8 cellular contexts compared by ENCODE assay signal in genomic region chr13:48412881-48413351, GRCh38. TPM values are rescaled to one million over a fixed set of nuclear protein-coding genes. Genes with fewer than 3 reads are reported as not detected.
DNase-seq lines count a peak whose midpoint lies in the region; ATAC-seq, FAIRE-seq and TF ChIP-seq lines count a peak whose summit lies in the region.

Gene LPAR6 (minus strand): TSS chr13:48413113. CDS start chr13:48412423, 690 bp downstream.

- H3K4me1 ChIP-seq in endothelial cell of umbilical vein (ENCODE audit: control insufficient read depth, extremely low read depth, insufficient read depth, low read length) = peaks cover 17% of the 10 kb centered on the region

- peak within 1 kb of the TSS; percentile 100 for H3K4me2 ChIP-seq in endothelial cell of umbilical vein (ENCODE audit: insufficient read depth, low read length)

- POLR2A ChIA-PET in endothelial cell of umbilical vein (lab: Charles Lee) = interaction anchor here (0.7 to 0.8 kb wide), 2 partner anchors 24 to 167 kb away, joined by 3 read pairs; no protein-coding TSS in a partner anchor

- BruUV-seq in endothelial cell of umbilical vein (replicated peaks; lab: Mats Ljungman, UMichigan) = no TSS peak

- peaks cover 22% of the 10 kb centered on the region for H3K4me1 Mint-ChIP-seq in type B pancreatic cell (ENCODE audit: unreplicated experiment)

- dilution Hi-C loops in endothelial cell of umbilical vein (cut with MboI; ENCODE audit: extremely low pct_ligation_motif_present, low sequenced_read_pairs) = no loop called here

- peaks cover 23% of the 10 kb centered on the region for H3K36me3 Mint-ChIP-seq in type B pancreatic cell

- peak within 1 kb of the TSS; percentile 86 for H2AFZ ChIP-seq in endothelial cell of umbilical vein (ENCODE audit: low read depth, low read length)

- peak within 1 kb of the TSS; percentile 88 for H3K27ac Mint-ChIP-seq in type B pancreatic cell

- no peaks in the 10 kb centered on the region for H3K27me3 ChIP-seq in endothelial cell of umbilical vein (ENCODE audit: control insufficient read depth in 2 of 2, insufficient read depth in 2 of 2, low read length in 2 of 2)

- in situ Hi-C loops in SK-MEL-5 (cut with HindIII; ENCODE audit: low pct_unique_long_range_greater_than_20kb, low sequenced_read_pairs) = no loop called here

- ATAC-seq in GM19351 (IDR thresholded peaks at IDR 0.05; ENCODE audit: unreplicated experiment) = no peak

- peak; percentile 65 for FAIRE-seq in GM18507 (lab: Jason Lieb, UNC)
- FAIRE-seq in endothelial cell of umbilical vein (lab: Jason Lieb, UNC) = peak; percentile 92

- H3K9ac ChIP-seq in endothelial cell of umbilical vein (replicated peaks; ENCODE audit: extremely low read depth, insufficient read depth, low read length) = peak within 1 kb of the TSS; percentile 91

- H3K27me3 Mint-ChIP-seq in type B pancreatic cell = no peaks in the 10 kb centered on the region

- H3K79me2 ChIP-seq in endothelial cell of umbilical vein (ENCODE audit: control insufficient read depth, insufficient read depth, low read length) = peaks cover 27% of the 10 kb centered on the region

- CTCF ChIA-PET in endothelial cell of umbilical vein (lab: Charles Lee) = interaction anchor here (0.8 to 6.5 kb wide), 12 partner anchors 10 to 356 kb away, joined by 3 to 45 read pairs (median 3); partner anchors contain the start of gene MED4

- intact Hi-C loops in endothelial cell of umbilical vein (cut with micrococcal nuclease) = loop anchor here (2.0 to 5.0 kb wide), 7 partner anchors 16 to 286 kb away; partner anchors contain the start of genes RB1 and RCBTB2

- peak within 1 kb of the TSS; percentile 74 to 99 (median 76) for H3K4me3 ChIP-seq in endothelial cell of umbilical vein (replicated peaks in 1 of 3; ENCODE audit: insufficient read depth in 1 of 3, low read depth in 1 of 3, low read length in 3 of 3)

- H3K9me3 Mint-ChIP-seq in type B pancreatic cell = peaks cover 4% of the 10 kb centered on the region

- DNase-seq in GM18507 (ENCODE audit: extremely low spot score, insufficient read length, low read depth) (no peak), SK-MEL-5 (ENCODE audit: low read depth, low spot score) (peak; percentile 93), endothelial cell of umbilical vein (ENCODE audit: low read depth, low spot score) (peak; percentile 88), midbrain (lab: John Stamatoyannopoulos, UW) (peak; percentile 53), type B pancreatic cell (ENCODE audit: extremely low spot score, unreplicated experiment) (no peak), NCI-H1694 (lab: John Stamatoyannopoulos, UW) (no peak), COLO668 (lab: John Stamatoyannopoulos, UW; ENCODE audit: unreplicated experiment) (no peak)

- H3K36me3 ChIP-seq in endothelial cell of umbilical vein (ENCODE audit: control insufficient read depth in 2 of 2, extremely low read depth in 1 of 2, insufficient read depth in 2 of 2, low read length in 2 of 2) = no peaks in the 10 kb centered on the region

- H3K9me3 ChIP-seq in endothelial cell of umbilical vein (replicated peaks; ENCODE audit: control insufficient read depth, insufficient read depth, low read length) = no peaks in the 10 kb centered on the region

- peak; percentile 73 for TF ChIP-seq POLR2A in endothelial cell of umbilical vein (IDR thresholded peaks at IDR 0.05; ENCODE audit: low read depth, low read length)

- peak within 1 kb of the TSS; percentile 95 for H3K27ac ChIP-seq in endothelial cell of umbilical vein (ENCODE audit: insufficient read depth, low read depth, low read length)

- no peaks in the 10 kb centered on the region for H3K9me1 ChIP-seq in endothelial cell of umbilical vein (replicated peaks; ENCODE audit: control insufficient read depth, extremely low read depth, insufficient read depth, low read length)

- no peak for TF ChIP-seq CTCF in endothelial cell of umbilical vein (IDR thresholded peaks at IDR 0.05; ENCODE audit: extremely low read depth in 1 of 2, insufficient read depth in 1 of 2, low read depth in 1 of 2, low read length in 2 of 2)
- TF ChIP-seq CTCF in type B pancreatic cell (conservative IDR thresholded peaks at IDR 0.05) = no peak

- no peaks in the 10 kb centered on the region for H4K20me1 ChIP-seq in endothelial cell of umbilical vein (replicated peaks; ENCODE audit: control insufficient read depth, extremely low read depth, insufficient read depth, low read length)

- H3K4me3 Mint-ChIP-seq in type B pancreatic cell = peak within 1 kb of the TSS; percentile 95

TF ChIP-seq in endothelial cell of umbilical vein, 7 proteins besides CTCF, POLR2A, EP300 and RAD21:
- TF ChIP-seq EZH2 (IDR thresholded peaks at IDR 0.05; ENCODE audit: borderline replicate concordance, low read depth, low read length, severe bottlenecking) (no peak), FOS (IDR thresholded peaks at IDR 0.05; ENCODE audit: borderline replicate concordance, insufficient read depth, low read length) (peak; percentile 9), MYC (IDR thresholded peaks at IDR 0.05; ENCODE audit: low read depth, low read length) (no peak), GATA2 (IDR thresholded peaks at IDR 0.05; ENCODE audit: insufficient read depth, insufficient read length, low read depth, low read length) (peak; percentile 66), JUN (IDR thresholded peaks at IDR 0.05; ENCODE audit: borderline replicate concordance, insufficient read depth, insufficient read length, low read depth) (peak; percentile 42), POLR2AphosphoS5 (IDR thresholded peaks at IDR 0.05; ENCODE audit: insufficient read depth, low read depth, low read length) (peak; percentile 21)

RNA-seq across cellular contexts. Expression of gene LPAR6, which starts in this region (rescaled TPM):
- 31.0 and 32.2 TPM in 2 replicates for total RNA-seq in SK-MEL-5 (2014; rRNA removed; shearing (Covaris generic))
- 13.0 and 16.4 TPM in 2 replicates for polyA plus RNA-seq in SK-MEL-5 (2015; cell fraction: cytosol; rRNA removed)
- polyA plus RNA-seq in SK-MEL-5 (2015; cell fraction: nucleus; rRNA removed) = 147 and 156 TPM in 2 replicates
- total RNA-seq in endothelial cell of umbilical vein = 22.3 and 22.9 TPM in 2 replicates
- 12.0 and 14.5 TPM in 2 replicates for polyA plus RNA-seq in endothelial cell of umbilical vein
- 14.7 and 16.3 TPM in 2 replicates for polyA plus RNA-seq in endothelial cell of umbilical vein (2011; cell fraction: cytosol; rRNA removed)
- polyA plus RNA-seq in endothelial cell of umbilical vein (2011; cell fraction: nucleus; rRNA removed) = 19.0 and 26.0 TPM in 2 replicates
- polyA plus RNA-seq in endothelial cell of umbilical vein (2012) = 16.4 and 17.9 TPM in 2 replicates
- 16.7 and 17.5 TPM in 2 replicates for polyA minus RNA-seq in endothelial cell of umbilical vein
- polyA minus RNA-seq in endothelial cell of umbilical vein (2011; cell fraction: cytosol; rRNA and poly(A)+ RNA removed) = not detected
- 20.0 and 23.5 TPM in 2 replicates for polyA minus RNA-seq in endothelial cell of umbilical vein (2011; cell fraction: nucleus; rRNA and poly(A)+ RNA removed)
- 2.4 and 10.1 TPM in 2 replicates for total RNA-seq in type B pancreatic cell (ENCODE audit: low replicate concordance)

Comparison
In these comparisons a context has a peak if more than half of its experiments do, and no peak if none do; other contexts are left out.
1. DNase-seq: peak in SK-MEL-5 (single experiment), endothelial cell of umbilical vein (single experiment) and midbrain (single experiment); none in GM18507 (single experiment), type B pancreatic cell (single experiment), NCI-H1694 (single experiment) and COLO668 (single experiment).